In the genomic region with DNA sequence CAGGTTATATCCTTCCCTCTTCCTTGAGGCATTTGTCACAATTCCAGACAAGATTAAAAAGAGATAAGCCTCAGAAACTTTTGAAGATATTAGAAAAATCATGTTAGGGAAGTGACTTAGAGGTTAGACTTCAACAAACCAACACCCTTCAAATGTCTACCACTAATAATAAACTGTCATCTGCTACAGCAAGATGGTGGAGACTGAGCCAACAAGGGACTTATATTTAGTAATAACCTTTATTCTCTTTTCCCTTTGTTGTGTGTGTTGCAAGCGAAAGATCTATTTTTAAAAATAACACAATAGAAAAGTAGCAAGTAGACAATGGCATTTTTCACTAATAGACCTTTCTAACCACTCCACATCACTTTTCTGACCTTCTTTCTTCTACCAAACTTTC, we compare ENCODE assay signal across 22 cellular contexts.
"Had no signal": no experiment of that assay in that cellular context is flagged by ENCODE, and none has a peak within 500 bp of the region (broad histone marks: within the 10 kb centered on the region; RNA-seq: fewer than 3 reads in every experiment).

No MANE protein-coding gene starts in this region.

- DNase-seq: activated CD4-positive, alpha-beta T cell treated with anti-CD3 and anti-CD28 coated beads, Interleukin-2, amount 50 U/mL, for 1 hour; activated CD4-positive, CD25-positive, alpha-beta regulatory T cell treated with anti-CD3 and anti-CD28 coated beads, Interleukin-2, amount 50 U/mL, for 72 hours; activated CD8-positive, alpha-beta T cell treated with anti-CD3 and anti-CD28 coated beads, Interleukin-2, amount 10 ng/mL, durations not matched to agents 7 days and 5 days; activated gamma-delta T cell treated with Interleukin-2 at 50 U/mL for 16 hours; activated T-cell treated with anti-CD3 and anti-CD28 coated beads, Interleukin-2, amount 50 U/mL, for 1 hour; brain microvascular endothelial cell; central memory CD4-positive, alpha-beta T cell; effector memory CD8-positive, alpha-beta T cell; glutamatergic neuron; hypothalamus; naive B cell; posterior cingulate gyrus; stimulated activated CD4-positive, alpha-beta T cell treated with anti-CD3 and anti-CD28 coated beads, Interleukin-4, amount 100 ng/mL, for 24 hours; stimulated activated naive CD4-positive, alpha-beta T cell treated with Interleukin-2 at 50 U/mL for 16 hours; upper lobe of left lung; WERI-Rb-1 had no signal

- H3K4me1 Mint-ChIP-seq: activated naive CD4-positive, alpha-beta T cell treated with anti-CD3 and anti-CD28 coated beads, Interleukin-2, amount 50 U/mL, for 24 hours; memory B cell; neural progenitor cell had no signal

- H2AFZ ChIP-seq: neural progenitor cell had no signal

- ATAC-seq: activated CD8-positive, alpha-beta T cell treated with anti-CD3 and anti-CD28 coated beads, Interleukin-2, amount 10 ng/mL, durations not matched to agents 7 days and 5 days; effector memory CD8-positive, alpha-beta T cell; esophagus mucosa had no signal

- H3K9ac ChIP-seq: neural progenitor cell had no signal

- H3K9me3 Mint-ChIP-seq: activated naive CD4-positive, alpha-beta T cell treated with anti-CD3 and anti-CD28 coated beads, Interleukin-2, amount 50 U/mL, for 24 hours; memory B cell; naive B cell; neural progenitor cell had no signal

- H3K9me3 ChIP-seq: ascending aorta, thoracic aorta, upper lobe of left lung had no signal

- H3K27ac ChIP-seq: ascending aorta, brain microvascular endothelial cell, neural progenitor cell, thoracic aorta, upper lobe of left lung, WERI-Rb-1 had no signal

- H3K36me3 ChIP-seq: ascending aorta, brain microvascular endothelial cell, neural progenitor cell, thoracic aorta, upper lobe of left lung, WERI-Rb-1 had no signal

- H3K4me2 ChIP-seq: neural progenitor cell had no signal

- H3K27ac Mint-ChIP-seq: activated CD8-positive, alpha-beta T cell treated with anti-CD3 and anti-CD28 coated beads, Interleukin-2, amount 10 ng/mL, durations not matched to agents 7 days and 5 days; activated naive CD4-positive, alpha-beta T cell treated with anti-CD3 and anti-CD28 coated beads, Interleukin-2, amount 50 U/mL, for 24 hours; effector memory CD8-positive, alpha-beta T cell; memory B cell; naive B cell; neural progenitor cell had no signal

- H3K27me3 ChIP-seq: ascending aorta, brain microvascular endothelial cell, neural progenitor cell, upper lobe of left lung had no signal

- H3K36me3 Mint-ChIP-seq: activated naive CD4-positive, alpha-beta T cell treated with anti-CD3 and anti-CD28 coated beads, Interleukin-2, amount 50 U/mL, for 24 hours; memory B cell; naive B cell; neural progenitor cell had no signal

- H3K4me3 ChIP-seq: ascending aorta, neural progenitor cell, thoracic aorta, upper lobe of left lung had no signal

- H3K27me3 Mint-ChIP-seq: memory B cell had no signal

- H3K4me3 Mint-ChIP-seq: activated CD8-positive, alpha-beta T cell treated with anti-CD3 and anti-CD28 coated beads, Interleukin-2, amount 10 ng/mL, durations not matched to agents 7 days and 5 days; activated naive CD4-positive, alpha-beta T cell treated with anti-CD3 and anti-CD28 coated beads, Interleukin-2, amount 50 U/mL, for 24 hours; effector memory CD8-positive, alpha-beta T cell; memory B cell; naive B cell; neural progenitor cell had no signal
